Comparison of ENCODE assay signal across 11 cellular contexts in genomic region chrX:102214988-102215387, GRCh38. TPM values are rescaled to one million over a fixed set of nuclear protein-coding genes. Genes with fewer than 3 reads are reported as not detected.
"Had no signal": no experiment of that assay in that cellular context is flagged by ENCODE, and none has a peak within 500 bp of the region (broad histone marks: within the 10 kb centered on the region; RNA-seq: fewer than 3 reads in every experiment).

Gene TCP11X1 (plus strand): TSS chrX:102215301.

RNA-seq across cellular contexts. Expression of gene TCP11X1, which starts in this region (rescaled TPM):
- total RNA-seq: OCI-LY7, PC-3, PC-9, Peyer's patch, Right ventricle myocardium inferior, Right ventricle myocardium superior, RPMI7951, SJCRH30, SJSA1, SK-MEL-5 had no signal
- polyA plus RNA-seq: SK-N-SH had no signal
